8 cellular contexts compared by ENCODE assay signal in the genomic region with DNA sequence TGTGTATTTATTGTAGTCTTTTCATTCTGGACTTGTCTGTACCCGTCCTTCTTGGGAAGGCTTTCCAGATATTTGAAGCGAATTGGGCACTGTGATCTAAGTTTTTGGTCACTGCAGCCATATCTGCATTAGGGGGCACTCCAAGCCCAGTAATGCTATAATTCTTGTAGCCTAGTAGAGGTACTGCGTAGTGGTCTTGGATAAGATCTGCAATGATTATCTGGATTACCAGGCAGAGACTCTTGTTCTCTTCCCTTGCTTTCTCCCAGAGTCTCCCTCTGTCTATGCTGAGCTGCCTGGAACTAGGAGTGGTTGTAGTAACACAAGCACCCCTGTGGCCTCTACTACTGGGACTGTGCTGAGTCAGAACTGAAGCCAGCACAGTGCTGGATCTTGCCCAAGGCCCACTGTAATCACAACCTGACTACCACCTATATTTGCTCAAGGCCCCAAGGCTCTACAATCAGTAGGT. TPM values are rescaled to one million over a fixed set of nuclear protein-coding genes. Genes with fewer than 3 reads are reported as not detected.
A peak's percentile ranks its signal among the peaks of the same experiment; 100 is the strongest.
DNase-seq lines count a peak whose midpoint lies in the region; ATAC-seq and TF ChIP-seq lines count a peak whose summit lies in the region.

No MANE protein-coding gene starts in this region.

- H3F3A ChIP-seq in PC-3 (ENCODE audit: low read length, unreplicated experiment), result no peaks in the 10 kb centered on the region

- H3K4me1 ChIP-seq in PC-3 (ENCODE audit: insufficient read depth, low read length) (peaks cover 13% of the 10 kb centered on the region), lower lobe of right lung (no peaks in the 10 kb centered on the region)

- TF ChIP-seq CTCF in 22Rv1 (IDR thresholded peaks at IDR 0.05) (peak; percentile 43), GM12875 (IDR thresholded peaks at IDR 0.05; ENCODE audit: borderline replicate concordance, insufficient read depth, low read depth, low read length) (peak; percentile 36; the same call in 1 of the 2 replicates), PC-3 (conservative IDR thresholded peaks at IDR 0.05; ENCODE audit: low read depth, low read length) (peak; percentile 65), lower lobe of right lung (IDR thresholded peaks at IDR 0.05) (peak; percentile 65)

- H3K36me3 ChIP-seq in PC-3 (ENCODE audit: low read depth, low read length) (no peaks in the 10 kb centered on the region), lower lobe of right lung (no peaks in the 10 kb centered on the region)

- ATAC-seq in PC-3 (peak; percentile 91), lower lobe of right lung (peak; percentile 70 to 81), HG02938 (IDR thresholded peaks at IDR 0.05; ENCODE audit: unreplicated experiment) (no peak)

- H3K4me2 ChIP-seq in PC-3 (ENCODE audit: low read length), result peak overlapping the region; percentile 48

- no peak overlapping the region for H3K27ac ChIP-seq in 22Rv1
- H3K27ac ChIP-seq in PC-3 (ENCODE audit: low read length), result peak overlapping the region; percentile 43
- no peak overlapping the region for H3K27ac ChIP-seq in lower lobe of right lung

- H3K27me3 ChIP-seq in PC-3 (ENCODE audit: low read length) (no peaks in the 10 kb centered on the region), lower lobe of right lung (ENCODE audit: low read depth) (no peaks in the 10 kb centered on the region)

- no peak overlapping the region for H3K9ac ChIP-seq in PC-3 (ENCODE audit: low read length)

- POLR2A ChIA-PET in PC-3 (lab: Charles Lee; ENCODE audit: unreplicated experiment), result interaction anchor here (0.8 kb wide), 1 partner anchor 544 kb away, joined by 7 read pairs; no protein-coding TSS in a partner anchor

- H2AFZ ChIP-seq in PC-3 (ENCODE audit: low read length), result peak overlapping the region; percentile 59

- H3K79me2 ChIP-seq in PC-3 (ENCODE audit: low read length), result no peaks in the 10 kb centered on the region

- no peaks in the 10 kb centered on the region for H3K9me2 ChIP-seq in PC-3 (replicated peaks; ENCODE audit: low read length)

- intact Hi-C loops in PC-3 (cut with micrococcal nuclease), result no loop called here
- intact Hi-C loops in lower lobe of right lung (cut with DNase I), result no loop called here

- CTCF ChIA-PET in PC-3 (lab: Charles Lee), result no interaction called here

- no TSS peak for BruUV-seq in PC-3 (replicated peaks; lab: Mats Ljungman, UMichigan)

- H3K4me3 ChIP-seq in GM12875 (ENCODE audit: low read depth, low read length) (no peak overlapping the region), PC-3 (ENCODE audit: low read length) (no peak overlapping the region), lower lobe of right lung (no peak overlapping the region)

- no peaks in the 10 kb centered on the region for H4K20me1 ChIP-seq in PC-3 (ENCODE audit: low read length)

- H3K9me3 ChIP-seq in PC-3 (ENCODE audit: low read length) (no peaks in the 10 kb centered on the region), lower lobe of right lung (no peaks in the 10 kb centered on the region)

- DNase-seq in PC-3, result peak; percentile 73
- DNase-seq in central memory CD4-positive, alpha-beta T cell, result peak; percentile 28
- no peak for DNase-seq in lower lobe of right lung
- DNase-seq in NCI-H524 treated with DMSO at 0.1 percent for 48 hours (lab: John Stamatoyannopoulos, UW), result no peak
- no peak for DNase-seq in GM03348 (ENCODE audit: low spot score)

RNA-seq across cellular contexts. Expression of a gene that starts 30.0 kb away (rescaled TPM):
- 214 and 232 TPM in 2 replicates for total RNA-seq in PC-3 (2014; rRNA removed)
- total RNA-seq in lower lobe of right lung, result 284 TPM

Comparison
In these comparisons a context has a peak if more than half of its experiments do, and no peak if none do; other contexts are left out.
1. DNase-seq: peak in PC-3 (single experiment) and central memory CD4-positive, alpha-beta T cell (single experiment); none in lower lobe of right lung (single experiment), NCI-H524 treated with DMSO at 0.1 percent for 48 hours (single experiment) and GM03348 (single experiment).
2. Peak in every context shown above with its lines, with median percentiles within 50 percentile points of each other: CTCF ChIP-seq.